Comparison of ENCODE assay signal across 8 cellular contexts in genomic region chr16:23640959-23641765, GRCh38. TPM values are rescaled to one million over a fixed set of nuclear protein-coding genes. Genes with fewer than 3 reads are reported as not detected.
A peak's percentile ranks its signal among the peaks of the same experiment; 100 is the strongest.
DNase-seq lines count a peak whose midpoint lies in the region; ATAC-seq and TF ChIP-seq lines count a peak whose summit lies in the region.

Gene DCTN5 (plus strand): TSS chr16:23641466. CDS start chr16:23641543, 77 bp downstream.
Gene PALB2 (minus strand): TSS chr16:23641310. CDS start chr16:23641157, 153 bp downstream.

- no peak for TF ChIP-seq RAD21 in SK-N-SH (IDR thresholded peaks at IDR 0.05; ENCODE audit: low read length)

- no peak for TF ChIP-seq EP300 in SK-N-SH (IDR thresholded peaks at IDR 0.05; ENCODE audit: borderline replicate concordance in 1 of 2, low read depth in 1 of 2, low read length in 1 of 2)

- H3K27me3 ChIP-seq in SK-N-SH (ENCODE audit: insufficient read depth), result no peaks in the 10 kb centered on the region

- peaks cover 12% of the 10 kb centered on the region for H3K36me3 Mint-ChIP-seq in activated naive CD4-positive, alpha-beta T cell treated with anti-CD3 and anti-CD28 coated beads, Interleukin-2, amount 50 U/mL, for 24 hours

- no peaks in the 10 kb centered on the region for H3K9me3 ChIP-seq in SK-N-SH

- peak within 1 kb of the TSS; percentile 85 to 99 for H3K4me3 ChIP-seq in SK-N-SH (ENCODE audit: low read depth in 2 of 2, low read length in 1 of 2)

- DNase-seq in GM04504 (ENCODE audit: low read depth) (peak; percentile 85), NCI-H1048 (lab: John Stamatoyannopoulos, UW) (peak; percentile 80), SK-N-SH (peak; percentile 95), glomerular endothelial cell (ENCODE audit: extremely low read depth, low read depth, low spot score) (peak; percentile 54), occipital lobe (lab: John Stamatoyannopoulos, UW) (peak; percentile 91)

- POLR2A ChIA-PET in SK-N-SH (lab: Yijun Ruan, JAX), result no interaction called here

- H3K79me2 ChIP-seq in SK-N-SH (ENCODE audit: insufficient read depth), result peaks cover 81% of the 10 kb centered on the region

- no peaks in the 10 kb centered on the region for H3K9me2 ChIP-seq in SK-N-SH

- H3K4me3 Mint-ChIP-seq in activated naive CD4-positive, alpha-beta T cell treated with anti-CD3 and anti-CD28 coated beads, Interleukin-2, amount 50 U/mL, for 24 hours, result peak within 1 kb of the TSS; percentile 94

- H3K4me1 Mint-ChIP-seq in activated naive CD4-positive, alpha-beta T cell treated with anti-CD3 and anti-CD28 coated beads, Interleukin-2, amount 50 U/mL, for 24 hours, result peaks cover 33% of the 10 kb centered on the region

- peak within 1 kb of the TSS; percentile 92 for H3K4me2 ChIP-seq in SK-N-SH

- WGBS in SK-N-SH (ENCODE audit: low lambda C conversion rate), result 3% methylated on average over 25 of the region's 62 CpGs

- peak within 1 kb of the TSS; percentile 97 for H3K27ac Mint-ChIP-seq in activated naive CD4-positive, alpha-beta T cell treated with anti-CD3 and anti-CD28 coated beads, Interleukin-2, amount 50 U/mL, for 24 hours

- H3F3A ChIP-seq in SK-N-SH (replicated peaks; ENCODE audit: insufficient read depth), result no peaks in the 10 kb centered on the region

- peak within 1 kb of the TSS; percentile 82 for H2AFZ ChIP-seq in SK-N-SH (ENCODE audit: low read depth)

- H4K20me1 ChIP-seq in SK-N-SH (ENCODE audit: insufficient read depth), result peaks cover under 1% of the 10 kb centered on the region; the same call in 1 of the 2 replicates

- peak within 1 kb of the TSS; percentile 87 to 90 for H3K27ac ChIP-seq in SK-N-SH (ENCODE audit: low read depth in 2 of 2, low read length in 1 of 2)
- H3K27ac ChIP-seq in temporal lobe (ENCODE audit: low read depth, low read length), result no peak within 1 kb of the TSS

- peaks cover 5% of the 10 kb centered on the region for H3K9me3 Mint-ChIP-seq in activated naive CD4-positive, alpha-beta T cell treated with anti-CD3 and anti-CD28 coated beads, Interleukin-2, amount 50 U/mL, for 24 hours

- peaks cover 19 to 47% of the 10 kb centered on the region in 2 experiments for H3K36me3 ChIP-seq in SK-N-SH (replicated peaks in 1 of 2; ENCODE audit: control insufficient read depth in 1 of 2, insufficient read depth in 2 of 2, low read length in 1 of 2)

- peak; percentile 94 for ATAC-seq in HG02571 (IDR thresholded peaks at IDR 0.05; ENCODE audit: unreplicated experiment)

- peak within 1 kb of the TSS; percentile 94 for H3K9ac ChIP-seq in SK-N-SH

- H3K27me3 Mint-ChIP-seq in activated naive CD4-positive, alpha-beta T cell treated with anti-CD3 and anti-CD28 coated beads, Interleukin-2, amount 50 U/mL, for 24 hours, result no peaks in the 10 kb centered on the region

- CTCF ChIA-PET in SK-N-SH (lab: Yijun Ruan, JAX), result interaction anchor here (1.0 kb wide), 1 partner anchor 38 kb away, joined by 3 read pairs; no protein-coding TSS in a partner anchor

- TF ChIP-seq CTCF in SK-N-SH (IDR thresholded peaks at IDR 0.05), result no peak

- peaks cover 11 to 13% of the 10 kb centered on the region in 2 experiments; a peak in 2 of 4 replicates for H3K4me1 ChIP-seq in SK-N-SH (ENCODE audit: control insufficient read depth in 1 of 2, insufficient read depth in 2 of 2, low read depth in 1 of 2, low read length in 1 of 2)

TF ChIP-seq in SK-N-SH, 30 proteins besides CTCF, POLR2A, EP300 and RAD21 (continues in another document):
- TF ChIP-seq NFIC (IDR thresholded peaks at IDR 0.05; ENCODE audit: borderline replicate concordance) (no peak), ZBTB33 (IDR thresholded peaks at IDR 0.05; ENCODE audit: borderline replicate concordance, low read depth) (no peak), JUND (IDR thresholded peaks at IDR 0.05) (no peak), YY1 (IDR thresholded peaks at IDR 0.05; ENCODE audit: low read depth) (peak; percentile 79), SIN3A (IDR thresholded peaks at IDR 0.05; ENCODE audit: borderline replicate concordance, low read depth, low read length) (peak; percentile 91), MAX (IDR thresholded peaks at IDR 0.05; ENCODE audit: low read depth) (peak; percentile 94), POLR2AphosphoS5 (IDR thresholded peaks at IDR 0.05; ENCODE audit: low read depth, low read length) (peak; percentile 70; the same call in 1 of the 2 replicates), IRF3 (IDR thresholded peaks at IDR 0.05; ENCODE audit: low read depth, low read length) (0 out of 2 replicates have a peak, but pooled peaks have one; percentile 31), TCF12 (IDR thresholded peaks at IDR 0.05) (peak; percentile 28; the same call in 1 of the 2 replicates), GATA2 (CRISPR knock-in tag; IDR thresholded peaks at IDR 0.05) (no peak), FOSL2 (IDR thresholded peaks at IDR 0.05; ENCODE audit: borderline replicate concordance, low read depth) (no peak), SMC3 (IDR thresholded peaks at IDR 0.05; ENCODE audit: low read depth, low read length) (no peak), MXI1 (IDR thresholded peaks at IDR 0.05; ENCODE audit: low read depth, low read length) (peak; percentile 69)
- TF ChIP-seq, protein P1, sequence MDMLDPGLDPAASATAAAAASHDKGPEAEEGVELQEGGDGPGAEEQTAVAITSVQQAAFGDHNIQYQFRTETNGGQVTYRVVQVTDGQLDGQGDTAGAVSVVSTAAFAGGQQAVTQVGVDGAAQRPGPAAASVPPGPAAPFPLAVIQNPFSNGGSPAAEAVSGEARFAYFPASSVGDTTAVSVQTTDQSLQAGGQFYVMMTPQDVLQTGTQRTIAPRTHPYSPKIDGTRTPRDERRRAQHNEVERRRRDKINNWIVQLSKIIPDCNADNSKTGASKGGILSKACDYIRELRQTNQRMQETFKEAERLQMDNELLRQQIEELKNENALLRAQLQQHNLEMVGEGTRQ (IDR thresholded peaks at IDR 0.05; ENCODE audit: borderline replicate concordance, low read depth, low read length), result 0 out of 2 replicates have a peak, but pooled peaks have one; percentile 51
- TF ChIP-seq, protein P2, sequence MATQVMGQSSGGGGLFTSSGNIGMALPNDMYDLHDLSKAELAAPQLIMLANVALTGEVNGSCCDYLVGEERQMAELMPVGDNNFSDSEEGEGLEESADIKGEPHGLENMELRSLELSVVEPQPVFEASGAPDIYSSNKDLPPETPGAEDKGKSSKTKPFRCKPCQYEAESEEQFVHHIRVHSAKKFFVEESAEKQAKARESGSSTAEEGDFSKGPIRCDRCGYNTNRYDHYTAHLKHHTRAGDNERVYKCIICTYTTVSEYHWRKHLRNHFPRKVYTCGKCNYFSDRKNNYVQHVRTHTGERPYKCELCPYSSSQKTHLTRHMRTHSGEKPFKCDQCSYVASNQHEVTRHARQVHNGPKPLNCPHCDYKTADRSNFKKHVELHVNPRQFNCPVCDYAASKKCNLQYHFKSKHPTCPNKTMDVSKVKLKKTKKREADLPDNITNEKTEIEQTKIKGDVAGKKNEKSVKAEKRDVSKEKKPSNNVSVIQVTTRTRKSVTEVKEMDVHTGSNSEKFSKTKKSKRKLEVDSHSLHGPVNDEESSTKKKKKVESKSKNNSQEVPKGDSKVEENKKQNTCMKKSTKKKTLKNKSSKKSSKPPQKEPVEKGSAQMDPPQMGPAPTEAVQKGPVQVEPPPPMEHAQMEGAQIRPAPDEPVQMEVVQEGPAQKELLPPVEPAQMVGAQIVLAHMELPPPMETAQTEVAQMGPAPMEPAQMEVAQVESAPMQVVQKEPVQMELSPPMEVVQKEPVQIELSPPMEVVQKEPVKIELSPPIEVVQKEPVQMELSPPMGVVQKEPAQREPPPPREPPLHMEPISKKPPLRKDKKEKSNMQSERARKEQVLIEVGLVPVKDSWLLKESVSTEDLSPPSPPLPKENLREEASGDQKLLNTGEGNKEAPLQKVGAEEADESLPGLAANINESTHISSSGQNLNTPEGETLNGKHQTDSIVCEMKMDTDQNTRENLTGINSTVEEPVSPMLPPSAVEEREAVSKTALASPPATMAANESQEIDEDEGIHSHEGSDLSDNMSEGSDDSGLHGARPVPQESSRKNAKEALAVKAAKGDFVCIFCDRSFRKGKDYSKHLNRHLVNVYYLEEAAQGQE (IDR thresholded peaks at IDR 0.05; ENCODE audit: low read depth, low read length), result peak; percentile 73; the same call in 1 of the 2 replicates

RNA-seq across cellular contexts. Expression of gene DCTN5, which starts in this region (rescaled TPM):
- polyA plus RNA-seq in SK-N-SH (2012; rRNA removed), result 45.6 and 59.8 TPM in 2 replicates
- polyA plus RNA-seq in SK-N-SH (2012; cell fraction: cytosol; rRNA removed), result 59.2 and 59.9 TPM in 2 replicates
- polyA plus RNA-seq in SK-N-SH (2012; cell fraction: nucleus; rRNA removed), result 37.5 and 74.0 TPM in 2 replicates
- total RNA-seq in glomerular endothelial cell (53.1 and 76.4 TPM in 2 replicates), occipital lobe (73.6 TPM), temporal lobe (71.5 TPM)

RNA-seq across cellular contexts. Expression of gene PALB2, which starts in this region (rescaled TPM):
- 3.3 and 4.5 TPM in 2 replicates for polyA plus RNA-seq in SK-N-SH (2012; rRNA removed)
- polyA plus RNA-seq in SK-N-SH (2012; cell fraction: cytosol; rRNA removed), result 4.4 and 5.0 TPM in 2 replicates
- 4.5 and 6.3 TPM in 2 replicates for polyA plus RNA-seq in SK-N-SH (2012; cell fraction: nucleus; rRNA removed)
- total RNA-seq in glomerular endothelial cell (9.5 and 10.6 TPM in 2 replicates), occipital lobe (12.0 TPM), temporal lobe (10.6 TPM)
